Comparison of ENCODE assay signal across 8 cellular contexts in genomic region chr6:137218917-137219663, GRCh38. TPM values are rescaled to one million over a fixed set of nuclear protein-coding genes. Genes with fewer than 3 reads are reported as not detected.
DNase-seq lines count a peak whose midpoint lies in the region; ATAC-seq and TF ChIP-seq lines count a peak whose summit lies in the region.

Gene IFNGR1 (minus strand): TSS chr6:137219385. CDS start chr6:137219327, 58 bp downstream.

- H3K27ac ChIP-seq in lung (ENCODE audit: low read depth in 1 of 2, low read length in 1 of 2), result peak within 1 kb of the TSS; percentile 88 to 99

- H3K9me3 ChIP-seq in lung (ENCODE audit: control insufficient read depth in 2 of 2, insufficient read depth in 1 of 2, low read length in 1 of 2), result no peaks in the 10 kb centered on the region

- DNase-seq in COLO829 (ENCODE audit: low spot score), result peak; percentile 92
- peak in 75 of 76 experiments; percentile 59 to 99 (median 94) for DNase-seq in HUDEP-2 (lab: John Stamatoyannopoulos, UW; ENCODE audit: unreplicated experiment in 76 of 76)
- peak; percentile 96 for DNase-seq in NOMO-1 treated with dmso at 0.1 percent for 144 hours (lab: John Stamatoyannopoulos, UW; ENCODE audit: unreplicated experiment)
- DNase-seq in activated CD8-positive, alpha-beta memory T cell treated with anti-CD3 and anti-CD28 coated beads for 4 hours (ENCODE audit: low read depth in 2 of 2), result peak; percentile 91
- DNase-seq in effector CD8-positive, alpha-beta T cell (lab: John Stamatoyannopoulos, UW), result peak; percentile 86
- DNase-seq in lung (ENCODE audit: low spot score), result peak; percentile 98
- peak; percentile 88 to 98 (median 91) for DNase-seq in stimulated activated CD4-positive, alpha-beta T cell treated with anti-CD3 and anti-CD28 coated beads, TNF-alpha, amount 100 ng/mL, for 4 hours (ENCODE audit: low read depth in 3 of 3)

- 0% methylated on average over 55 to 64 of the region's 64 CpGs for WGBS in lung, 2 donors

- H3K36me3 ChIP-seq in lung (ENCODE audit: control insufficient read depth in 2 of 2, insufficient read depth in 2 of 2, low read length in 2 of 2), result no peaks in the 10 kb centered on the region

- peak within 1 kb of the TSS; percentile 72 for H3K4me3 ChIP-seq in lung

- TF ChIP-seq CTCF in lung (IDR thresholded peaks at IDR 0.05; ENCODE audit: control extremely low read depth, extremely low read depth), result no peak

- no peaks in the 10 kb centered on the region for H3K27me3 ChIP-seq in lung (ENCODE audit: control insufficient read depth, insufficient read depth)

- ATAC-seq in GM21367 (IDR thresholded peaks at IDR 0.05; ENCODE audit: unreplicated experiment) (peak; percentile 88), lung (ENCODE audit: insufficient read depth, low FRiP score) (peak; percentile 96)

- peaks cover 9 to 17% of the 10 kb centered on the region in 2 donors for H3K4me1 ChIP-seq in lung (ENCODE audit: control insufficient read depth in 2 of 2, insufficient read depth in 2 of 2, low read length in 2 of 2)

RNA-seq across cellular contexts. Expression of gene IFNGR1, which starts in this region (rescaled TPM):
- total RNA-seq in lung, result 100 to 1,000 TPM; 134 to 165 TPM
- 100 to 1,000 TPM; 108 to 327 TPM for polyA plus RNA-seq in lung

Comparison
In these comparisons a context has a peak if more than half of its experiments do, and no peak if none do; other contexts are left out.
1. Peak in every context shown above with its lines: DNase-seq, ATAC-seq, H3K4me3 ChIP-seq and H3K27ac ChIP-seq.